Comparison of ENCODE assay signal across 8 cellular contexts in genomic region chr4:185211035-185211434, GRCh38. TPM values are rescaled to one million over a fixed set of nuclear protein-coding genes. Genes with fewer than 3 reads are reported as not detected.
A peak's percentile ranks its signal among the peaks of the same experiment; 100 is the strongest.
DNase-seq lines count a peak whose midpoint lies in the region; ATAC-seq and TF ChIP-seq lines count a peak whose summit lies in the region.

No MANE protein-coding gene starts in this region.

- no peaks in the 10 kb centered on the region for H3F3A ChIP-seq in SK-N-SH (replicated peaks; ENCODE audit: insufficient read depth)

- H3K4me1 ChIP-seq in SK-N-SH (ENCODE audit: control insufficient read depth in 1 of 2, insufficient read depth in 2 of 2, low read depth in 1 of 2, low read length in 1 of 2): peaks cover 8 to 10% of the 10 kb centered on the region in 2 experiments; a peak in 3 of 4 replicates
- peaks cover 22% of the 10 kb centered on the region for H3K4me1 ChIP-seq in iPS-20b (ENCODE audit: insufficient read depth, low read length)
- H3K4me1 ChIP-seq in stomach smooth muscle (ENCODE audit: control insufficient read depth, insufficient read depth, low read length): peaks cover 20% of the 10 kb centered on the region

- ATAC-seq in SK-N-SH treated with all-trans-retinoic acid at 6 μM for 48 hours: no peak
- ATAC-seq in activated CD8-positive, alpha-beta T cell treated with anti-CD3 and anti-CD28 coated beads for 36 hours: no peak
- ATAC-seq in GM21528 (IDR thresholded peaks at IDR 0.05; ENCODE audit: low FRiP score, unreplicated experiment): no peak
- ATAC-seq in GM21515 (IDR thresholded peaks at IDR 0.05; ENCODE audit: unreplicated experiment): no peak

- H3K79me2 ChIP-seq in SK-N-SH (ENCODE audit: insufficient read depth): peaks cover 62% of the 10 kb centered on the region

- H2AFZ ChIP-seq in SK-N-SH (ENCODE audit: low read depth): peak overlapping the region; percentile 46; the same call in 1 of the 2 replicates

- no peaks in the 10 kb centered on the region for H3K9me3 Mint-ChIP-seq in activated CD8-positive, alpha-beta T cell treated with anti-CD3 and anti-CD28 coated beads for 36 hours

- H3K36me3 Mint-ChIP-seq in activated CD8-positive, alpha-beta T cell treated with anti-CD3 and anti-CD28 coated beads for 36 hours (ENCODE audit: low read depth): peaks cover 9% of the 10 kb centered on the region

- intact Hi-C loops in activated CD8-positive, alpha-beta T cell treated with anti-CD3 and anti-CD28 coated beads for 36 hours (cut with micrococcal nuclease): no loop called here

- H3K9me3 ChIP-seq in SK-N-SH (no peaks in the 10 kb centered on the region), iPS-20b (ENCODE audit: insufficient read depth, low read depth, low read length) (no peaks in the 10 kb centered on the region), stomach smooth muscle (ENCODE audit: control insufficient read depth in 2 of 2, low read length in 2 of 2) (no peaks in the 10 kb centered on the region)

- H3K27me3 Mint-ChIP-seq in activated CD8-positive, alpha-beta T cell treated with anti-CD3 and anti-CD28 coated beads for 36 hours: no peaks in the 10 kb centered on the region

- H3K36me3 ChIP-seq in SK-N-SH (replicated peaks in 1 of 2; ENCODE audit: control insufficient read depth in 1 of 2, insufficient read depth in 2 of 2, low read length in 1 of 2) (no peaks in the 10 kb centered on the region), iPS-20b (ENCODE audit: insufficient read depth, low read depth, low read length) (no peaks in the 10 kb centered on the region), stomach smooth muscle (ENCODE audit: control insufficient read depth in 2 of 2, insufficient read depth in 2 of 2, low read length in 2 of 2) (no peaks in the 10 kb centered on the region)

- peak overlapping the region; percentile 77 for H3K4me2 ChIP-seq in SK-N-SH

- TF ChIP-seq EP300 in SK-N-SH (IDR thresholded peaks at IDR 0.05; ENCODE audit: borderline replicate concordance in 1 of 2, low read depth in 1 of 2, low read length in 1 of 2): no peak

- peaks cover 25% of the 10 kb centered on the region for H3K4me1 Mint-ChIP-seq in activated CD8-positive, alpha-beta T cell treated with anti-CD3 and anti-CD28 coated beads for 36 hours (ENCODE audit: low read depth)

- TF ChIP-seq CTCF in SK-N-SH (IDR thresholded peaks at IDR 0.05): no peak
- TF ChIP-seq CTCF in activated CD8-positive, alpha-beta T cell treated with anti-CD3 and anti-CD28 coated beads for 36 hours (IDR thresholded peaks at IDR 0.05): no peak

- DNase-seq in SK-N-SH (no peak), COLO668 (lab: John Stamatoyannopoulos, UW; ENCODE audit: unreplicated experiment) (no peak)
- DNase-seq in activated CD8-positive, alpha-beta T cell treated with anti-CD3 and anti-CD28 coated beads for 36 hours: no peak

- H3K27ac ChIP-seq in SK-N-SH (ENCODE audit: low read depth in 2 of 2, low read length in 1 of 2): peak overlapping the region in 1 of 2 experiments; percentile 71; a peak in 2 of 4 replicates
- H3K27ac ChIP-seq in iPS-20b (ENCODE audit: low read length): no peak overlapping the region
- H3K27ac ChIP-seq in stomach smooth muscle (ENCODE audit: low read length): peak overlapping the region; percentile 76

- H3K9ac ChIP-seq in SK-N-SH (peak overlapping the region; percentile 76), iPS-20b (ENCODE audit: low read depth, low read length) (peak overlapping the region; percentile 79; the same call in 1 of the 2 replicates), stomach smooth muscle (ENCODE audit: low read length in 2 of 2) (peak overlapping the region; percentile 87 to 90)

- peak overlapping the region; percentile 78 to 85 for H3K4me3 ChIP-seq in SK-N-SH (ENCODE audit: low read depth in 2 of 2, low read length in 1 of 2)
- peak overlapping the region; percentile 87 for H3K4me3 ChIP-seq in iPS-20b (ENCODE audit: low read length)
- H3K4me3 ChIP-seq in stomach smooth muscle (ENCODE audit: low read length in 2 of 2): peak overlapping the region; percentile 84 to 94

- POLR2A ChIA-PET in SK-N-SH (lab: Yijun Ruan, JAX): interaction anchor here (0.6 to 1.6 kb wide), 2 partner anchors 30 to 186 kb away, joined by 3 to 4 read pairs; partner anchors contain the start of gene ANKRD37
- POLR2A ChIA-PET in activated CD8-positive, alpha-beta T cell treated with anti-CD3 and anti-CD28 coated beads for 36 hours (lab: Charles Lee): no interaction called here

- WGBS in SK-N-SH (ENCODE audit: low lambda C conversion rate): 66% methylated on average over 5 of the region's 5 CpGs

- H3K27ac Mint-ChIP-seq in activated CD8-positive, alpha-beta T cell treated with anti-CD3 and anti-CD28 coated beads for 36 hours: peak overlapping the region; percentile 85

- H4K20me1 ChIP-seq in SK-N-SH (ENCODE audit: insufficient read depth): peaks cover 27% of the 10 kb centered on the region

- CTCF ChIA-PET in SK-N-SH (lab: Yijun Ruan, JAX): interaction anchor here (1.2 to 3.1 kb wide), 2 partner anchors 15 to 810 kb away, joined by 5 to 7 read pairs; no protein-coding TSS in a partner anchor
- CTCF ChIA-PET in activated CD8-positive, alpha-beta T cell treated with anti-CD3 and anti-CD28 coated beads for 36 hours (lab: Charles Lee): no interaction called here

- H3K4me3 Mint-ChIP-seq in activated CD8-positive, alpha-beta T cell treated with anti-CD3 and anti-CD28 coated beads for 36 hours: peak overlapping the region; percentile 93

- TF ChIP-seq RAD21 in SK-N-SH (IDR thresholded peaks at IDR 0.05; ENCODE audit: low read length): no peak

- H3K27me3 ChIP-seq in SK-N-SH (ENCODE audit: insufficient read depth) (no peaks in the 10 kb centered on the region), iPS-20b (ENCODE audit: insufficient read depth, low read length) (peaks cover 45% of the 10 kb centered on the region), stomach smooth muscle (ENCODE audit: control insufficient read depth in 1 of 2, insufficient read depth in 2 of 2, low read length in 2 of 2) (no peaks in the 10 kb centered on the region)

- H3K9me2 ChIP-seq in SK-N-SH: no peaks in the 10 kb centered on the region

TF ChIP-seq in SK-N-SH, 30 proteins besides CTCF, POLR2A, EP300 and RAD21:
- TF ChIP-seq YY1 (IDR thresholded peaks at IDR 0.05; ENCODE audit: low read depth) (peak; percentile 22; the same call in 1 of the 2 replicates), NRF1 (IDR thresholded peaks at IDR 0.05; ENCODE audit: low read depth, low read length) (no peak)

TF ChIP-seq in SK-N-SH treated with all-trans-retinoic acid at 6 μM for 48 hours, 23 proteins besides CTCF, POLR2A, EP300 and RAD21:
- no peak for TF ChIP-seq ESRRG (CRISPR knock-in tag; IDR thresholded peaks at IDR 0.05)
- TF ChIP-seq CREB5 (CRISPR knock-in tag; IDR thresholded peaks at IDR 0.05; ENCODE audit: low read depth): no peak
- TF ChIP-seq CSRNP3 (CRISPR knock-in tag; IDR thresholded peaks at IDR 0.05): no peak
- TF ChIP-seq ZC3H10 (CRISPR knock-in tag; IDR thresholded peaks at IDR 0.05): no peak
- no peak for TF ChIP-seq OSR1 (CRISPR knock-in tag; IDR thresholded peaks at IDR 0.05)
- TF ChIP-seq BACH2 (CRISPR knock-in tag; IDR thresholded peaks at IDR 0.05; ENCODE audit: borderline replicate concordance): no peak

RNA-seq across cellular contexts. Expression of gene SNX25, which starts 1.6 kb away (rescaled TPM):
- 8.5 and 11.4 TPM in 2 replicates for polyA plus RNA-seq in SK-N-SH (2012; rRNA removed)
- 12.0 and 14.0 TPM in 2 replicates for polyA plus RNA-seq in SK-N-SH (2012; cell fraction: cytosol; rRNA removed)
- polyA plus RNA-seq in SK-N-SH (2012; cell fraction: nucleus; rRNA removed): 6.6 and 13.2 TPM in 2 replicates
- total RNA-seq in activated CD8-positive, alpha-beta T cell treated with anti-CD3 and anti-CD28 coated beads for 36 hours: 10 to 100 TPM; 24.0 to 24.3 TPM

RNA-seq across cellular contexts. Expression of gene CFAP97, which starts 7.2 kb away (rescaled TPM):
- 10.6 and 14.1 TPM in 2 replicates for polyA plus RNA-seq in SK-N-SH (2012; rRNA removed)
- 18.9 and 23.0 TPM in 2 replicates for polyA plus RNA-seq in SK-N-SH (2012; cell fraction: cytosol; rRNA removed)
- 5.7 and 11.4 TPM in 2 replicates for polyA plus RNA-seq in SK-N-SH (2012; cell fraction: nucleus; rRNA removed)
- 10 to 100 TPM; 48.5 to 50.3 TPM for total RNA-seq in activated CD8-positive, alpha-beta T cell treated with anti-CD3 and anti-CD28 coated beads for 36 hours
